In genomic region chr4:141131738-141132688, GRCh38 we compare ENCODE assay signal across 7 cellular contexts.
DNase-seq lines count a peak whose midpoint lies in the region; ATAC-seq, FAIRE-seq and TF ChIP-seq lines count a peak whose summit lies in the region.

No MANE protein-coding gene starts in this region.

- H3K4me3 ChIP-seq in iPS-15b (ENCODE audit: low read depth, low read length) (peak overlapping the region; percentile 92), skin epidermis (peak overlapping the region; percentile 46 to 71 (median 63))

- no peak for TF ChIP-seq CTCF in D721Med (IDR thresholded peaks at IDR 0.05; ENCODE audit: insufficient read depth, missing control alignments)

- no peaks in the 10 kb centered on the region for H3K9me3 ChIP-seq in iPS-15b (ENCODE audit: control insufficient read depth, insufficient read depth, low read length)

- H3K27ac ChIP-seq in skin epidermis: peak overlapping the region in 7 of 21 experiments; percentile 9 to 67 (median 28)

- H3K9me3 Mint-ChIP-seq in activated naive CD8-positive, alpha-beta T cell treated with anti-CD3 and anti-CD28 coated beads, Interleukin-2, amount 50 U/mL, for 24 hours: no peaks in the 10 kb centered on the region

- H3K36me3 Mint-ChIP-seq in activated naive CD8-positive, alpha-beta T cell treated with anti-CD3 and anti-CD28 coated beads, Interleukin-2, amount 50 U/mL, for 24 hours (ENCODE audit: low read depth): no peaks in the 10 kb centered on the region

- FAIRE-seq in D721Med (lab: Jason Lieb, UNC): no peak

- H3K4me3 Mint-ChIP-seq in activated naive CD8-positive, alpha-beta T cell treated with anti-CD3 and anti-CD28 coated beads, Interleukin-2, amount 50 U/mL, for 24 hours: peak overlapping the region; percentile 57

- ATAC-seq in GM18909 (IDR thresholded peaks at IDR 0.05; ENCODE audit: poor library complexity, unreplicated experiment) (peak; percentile 8), HG02973 (IDR thresholded peaks at IDR 0.05; ENCODE audit: unreplicated experiment) (peak; percentile 5), HG02798 (IDR thresholded peaks at IDR 0.05; ENCODE audit: poor library complexity, unreplicated experiment) (no peak)
- ATAC-seq in activated naive CD8-positive, alpha-beta T cell treated with anti-CD3 and anti-CD28 coated beads, Interleukin-2, amount 50 U/mL, for 24 hours: no peak

- peaks cover 63% of the 10 kb centered on the region for H3K27me3 Mint-ChIP-seq in activated naive CD8-positive, alpha-beta T cell treated with anti-CD3 and anti-CD28 coated beads, Interleukin-2, amount 50 U/mL, for 24 hours

- no peak overlapping the region for H3K27ac Mint-ChIP-seq in activated naive CD8-positive, alpha-beta T cell treated with anti-CD3 and anti-CD28 coated beads, Interleukin-2, amount 50 U/mL, for 24 hours

- peaks cover 23% of the 10 kb centered on the region for H3K27me3 ChIP-seq in iPS-15b (ENCODE audit: control insufficient read depth, insufficient read depth, low read length)

- H3K36me3 ChIP-seq in iPS-15b (ENCODE audit: control insufficient read depth, insufficient read depth, low read length): no peaks in the 10 kb centered on the region

- peaks cover 9% of the 10 kb centered on the region for H3K4me1 ChIP-seq in iPS-15b (ENCODE audit: control insufficient read depth, insufficient read depth, low read length)

- peaks cover 5% of the 10 kb centered on the region for H3K4me1 Mint-ChIP-seq in activated naive CD8-positive, alpha-beta T cell treated with anti-CD3 and anti-CD28 coated beads, Interleukin-2, amount 50 U/mL, for 24 hours

- H3K9ac ChIP-seq in iPS-15b (ENCODE audit: low read depth, low read length): no peak overlapping the region

- DNase-seq in activated naive CD8-positive, alpha-beta T cell treated with anti-CD3 and anti-CD28 coated beads, Interleukin-2, amount 50 U/mL, for 24 hours: peak; percentile 3
- DNase-seq in D721Med (ENCODE audit: insufficient read length, low spot score): no peak

Comparison
In these comparisons a context has a peak if more than half of its experiments do, and no peak if none do; other contexts are left out.
1. ATAC-seq: peak in GM18909 (single experiment) and HG02973 (single experiment); none in activated naive CD8-positive, alpha-beta T cell treated with anti-CD3 and anti-CD28 coated beads, Interleukin-2, amount 50 U/mL, for 24 hours (single experiment) and HG02798 (single experiment).